7 cellular contexts compared by ENCODE assay signal in the genomic region with DNA sequence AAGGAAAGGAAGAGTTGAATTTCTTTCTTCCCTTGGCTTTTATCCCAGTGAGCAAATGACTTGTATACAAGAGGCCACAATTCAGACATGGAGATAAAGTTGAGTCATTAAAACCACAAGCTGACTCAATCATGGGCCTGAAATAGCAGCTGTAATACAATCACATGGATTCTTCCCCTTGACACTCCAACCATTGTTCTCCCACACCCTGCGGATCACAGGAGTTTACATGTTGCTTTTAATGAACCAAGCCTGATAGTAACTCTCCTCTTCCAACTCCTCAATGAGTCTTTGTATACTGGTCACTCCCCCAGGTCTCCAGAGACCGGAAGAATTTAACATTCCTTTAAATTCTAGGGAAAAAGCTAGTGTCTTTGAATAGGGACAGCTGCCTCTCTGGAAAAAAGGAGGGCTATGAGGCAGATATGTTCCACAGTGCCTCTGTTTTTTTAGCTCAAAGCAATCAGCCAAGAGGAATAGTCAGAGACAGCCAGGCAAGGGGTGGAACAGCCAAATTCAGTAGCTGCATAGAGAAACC. TPM values are rescaled to one million over a fixed set of nuclear protein-coding genes. Genes with fewer than 3 reads are reported as not detected.
DNase-seq lines count a peak whose midpoint lies in the region; FAIRE-seq and TF ChIP-seq lines count a peak whose summit lies in the region.

No MANE protein-coding gene starts in this region.

- H3K4me3 ChIP-seq in mucosa of stomach (ENCODE audit: low read length), result no peak overlapping the region

- H3K4me1 ChIP-seq in mucosa of stomach (ENCODE audit: control insufficient read depth, insufficient read depth, low read length), result peaks cover 50% of the 10 kb centered on the region

- FAIRE-seq in endometrium (lab: Jason Lieb, UNC), result peak; percentile 74
- no peak for FAIRE-seq in GM12891 (lab: Jason Lieb, UNC)

- peaks cover 4% of the 10 kb centered on the region for H3K36me3 ChIP-seq in mucosa of stomach (ENCODE audit: control insufficient read depth, insufficient read depth, low read length)

- DNase-seq in HFFc6, result peak; percentile 98
- peak; percentile 96 for DNase-seq in RKO (ENCODE audit: low spot score)
- DNase-seq in activated gamma-delta T cell treated with Interleukin-2 at 50 U/mL for 16 hours, result no peak
- no peak for DNase-seq in activated gamma-delta T cell (lab: John Stamatoyannopoulos, UW)
- no peak for DNase-seq in GM12891 (ENCODE audit: insufficient read length, low spot score)

- no peaks in the 10 kb centered on the region for H3K9me3 ChIP-seq in mucosa of stomach (ENCODE audit: control insufficient read depth, low read length)

- no peak for TF ChIP-seq CTCF in HFFc6 (IDR thresholded peaks at IDR 0.05)

- peaks cover 48% of the 10 kb centered on the region for H3K36me3 Mint-ChIP-seq in HFFc6 (ENCODE audit: low read depth)

- peak overlapping the region; percentile 96 for H3K27ac Mint-ChIP-seq in HFFc6

- TF ChIP-seq POLR2A in GM12891 (IDR thresholded peaks at IDR 0.05; ENCODE audit: low read depth, low read length), result no peak

- peak overlapping the region; percentile 64 for H3K4me3 Mint-ChIP-seq in HFFc6

- no peaks in the 10 kb centered on the region for H3K27me3 ChIP-seq in mucosa of stomach (ENCODE audit: control insufficient read depth, insufficient read depth, low read length)

- peak overlapping the region; percentile 20 for H3K9ac ChIP-seq in mucosa of stomach (ENCODE audit: low read length)

- no peaks in the 10 kb centered on the region; the same call in 1 of the 2 replicates for H3K27me3 Mint-ChIP-seq in HFFc6 (ENCODE audit: insufficient read depth)

- peaks cover 100% of the 10 kb centered on the region for H3K4me1 Mint-ChIP-seq in HFFc6 (ENCODE audit: low read depth)

- H3K9me3 Mint-ChIP-seq in HFFc6, result no peaks in the 10 kb centered on the region

TF ChIP-seq in GM12891, 5 proteins besides CTCF, POLR2A, EP300 and RAD21:
- no peak for TF ChIP-seq PAX5 (IDR thresholded peaks at IDR 0.05; ENCODE audit: insufficient read depth, low read length, severe bottlenecking)
- TF ChIP-seq POLR2AphosphoS5 (IDR thresholded peaks at IDR 0.05; ENCODE audit: low read depth, low read length), result no peak
- TF ChIP-seq SPI1 (IDR thresholded peaks at IDR 0.05; ENCODE audit: low read depth, low read length), result no peak
- no peak for TF ChIP-seq POU2F2 (IDR thresholded peaks at IDR 0.05; ENCODE audit: low read depth, low read length)
- TF ChIP-seq TAF1 (IDR thresholded peaks at IDR 0.05; ENCODE audit: low read depth, low read length), result no peak

RNA-seq across cellular contexts. Expression of gene PCDHGC5, which starts 32.4 kb away (rescaled TPM):
- 1 to 10 TPM; 2.3 to 5.7 (median 2.7) TPM for total RNA-seq in HFFc6 (2021; fragmentation: NEBNext Ultra II Directional; extraction: Animal tissue kit (Norgen Biotek cat#: 25700))
- 0.05 TPM for polyA plus RNA-seq in GM12891 (2012; ENCODE audit: low read depth, missing spikeins)

RNA-seq across cellular contexts. Expression of gene PCDHGC4, which starts 36.5 kb away (rescaled TPM):
- total RNA-seq in HFFc6 (2021; fragmentation: NEBNext Ultra II Directional; extraction: Animal tissue kit (Norgen Biotek cat#: 25700)), result 1 to 10 TPM in 1 of 6 experiments, under 1 TPM in 5; 0.34 to 1.4 (median 0.62) TPM
- 0.14 TPM for polyA plus RNA-seq in GM12891 (2012; ENCODE audit: low read depth, missing spikeins)

RNA-seq across cellular contexts. Expression of gene PCDHGC3, which starts 45.5 kb away (rescaled TPM):
- total RNA-seq in HFFc6 (2021; fragmentation: NEBNext Ultra II Directional; extraction: Animal tissue kit (Norgen Biotek cat#: 25700)), result 100 to 1,000 TPM; 126 to 150 (median 132) TPM
- 8.0 TPM for polyA plus RNA-seq in GM12891 (2012; ENCODE audit: low read depth, missing spikeins)

Comparison
In these comparisons a context has a peak if more than half of its experiments do, and no peak if none do; other contexts are left out.
1. DNase-seq: peak in HFFc6 (single experiment) and RKO (single experiment); none in activated gamma-delta T cell treated with Interleukin-2 at 50 U/mL for 16 hours (single experiment), activated gamma-delta T cell (single experiment) and GM12891 (single experiment).